19 cellular contexts compared by ENCODE assay signal in genomic region chr18:46134920-46135675, GRCh38. TPM values are rescaled to one million over a fixed set of nuclear protein-coding genes. Genes with fewer than 3 reads are reported as not detected.
A peak's percentile ranks its signal among the peaks of the same experiment; 100 is the strongest.
DNase-seq lines count a peak whose midpoint lies in the region; TF ChIP-seq lines count a peak whose summit lies in the region.
"Had no signal": no experiment of that assay in that cellular context is flagged by ENCODE, and none has a peak within 500 bp of the region (broad histone marks: within the 10 kb centered on the region; RNA-seq: fewer than 3 reads in every experiment).

No MANE protein-coding gene starts in this region.

- peak; percentile 23 for DNase-seq in NCI-H2171 treated with DMSO at 0.1 percent for 48 hours (lab: John Stamatoyannopoulos, UW)
- no peak for DNase-seq in NCI-H2171 (lab: John Stamatoyannopoulos, UW)
- peak; percentile 49 for DNase-seq in inferior parietal cortex (ENCODE audit: extremely low spot score)
- DNase-seq in superior temporal gyrus (ENCODE audit: extremely low spot score), result peak; percentile 43
- no peak for DNase-seq in HUDEP-2 (lab: John Stamatoyannopoulos, UW; ENCODE audit: unreplicated experiment in 76 of 76)
- no peak for DNase-seq in spleen
- no peak for DNase-seq in GM10248 (ENCODE audit: extremely low spot score)
- DNase-seq: 8988T; brain microvascular endothelial cell; EL; IMR-90; naive thymus-derived CD8-positive, alpha-beta T cell; NCI-H1048; NK-92 treated with Interleukin-12 subunit alpha and Interleukin-12 subunit beta, amount 100 ng/mL, for 24 hours; stimulated activated CD4-positive, alpha-beta T cell treated with anti-CD3 and anti-CD28 coated beads, Interleukin-2, amount 100 ng/mL, for 48 hours; stimulated activated CD8-positive, alpha-beta memory T cell treated with anti-CD3 and anti-CD28 coated beads, Interleukin-4, amount 100 ng/mL, for 48 hours; T-helper 1 cell; tibial artery had no signal

- POLR2A ChIA-PET in GM10248 (lab: Yijun Ruan, JAX), result no interaction called here

- H3K4me3 ChIP-seq in spleen, result no peak overlapping the region
- H3K4me3 ChIP-seq: tibial artery had no signal

- H3K27ac ChIP-seq in angular gyrus (ENCODE audit: low read depth, low read length), result peak overlapping the region; percentile 54
- H3K27ac ChIP-seq in spleen, result no peak overlapping the region
- H3K27ac ChIP-seq: brain microvascular endothelial cell, tibial artery had no signal

- TF ChIP-seq POLR2A in spleen (IDR thresholded peaks at IDR 0.05), result no peak

- 59 to 62% (median 61%) methylated on average over 9 of the region's 9 CpGs for WGBS in spleen, 5 donors

- no peaks in the 10 kb centered on the region for H3K9me3 ChIP-seq in spleen
- H3K9me3 ChIP-seq: tibial artery had no signal

- intact Hi-C loops in spleen (cut with DNase I; ENCODE audit: low total_unique reads), result no loop called here

- no peaks in the 10 kb centered on the region for H3K27me3 ChIP-seq in spleen (replicated peaks in 1 of 7)
- H3K27me3 ChIP-seq: brain microvascular endothelial cell, tibial artery had no signal

- peaks cover 0 to 31% (median 3%) of the 10 kb centered on the region in 6 donors for H3K36me3 ChIP-seq in spleen

- CTCF ChIA-PET in GM10248 (lab: Yijun Ruan, JAX), result interaction anchor here (1.0 to 2.9 kb wide), 4 partner anchors 13 to 149 kb away, joined by 3 to 17 read pairs (median 6); a partner anchor contains a TSS

- TF ChIP-seq CTCF in spleen (IDR thresholded peaks at IDR 0.05 in 8 of 11, conservative IDR thresholded peaks at IDR 0.05 in 3 of 11), result no peak
- TF ChIP-seq CTCF in GM10248 (IDR thresholded peaks at IDR 0.05; ENCODE audit: control extremely low read depth, extremely low read depth, low read depth, missing control alignments), result no peak

- no peaks in the 10 kb centered on the region for H3K4me1 ChIP-seq in spleen
- H3K4me1 ChIP-seq: tibial artery had no signal

RNA-seq across cellular contexts. Expression of gene HAUS1, which starts 30.9 kb away (rescaled TPM):
- 10 to 100 TPM; 15.6 to 21.6 (median 17.8) TPM for total RNA-seq in spleen
- polyA plus RNA-seq in spleen, result 10 to 100 TPM; 31.4 to 44.9 (median 34.6) TPM

RNA-seq across cellular contexts. Expression of gene ATP5F1A, which starts 37.0 kb away (rescaled TPM):
- total RNA-seq in spleen, result 100 to 1,000 TPM; 250 to 364 (median 271) TPM
- polyA plus RNA-seq in spleen, result 100 to 1,000 TPM; 188 to 283 (median 216) TPM

Comparison
In these comparisons a context has a peak if more than half of its experiments do, and no peak if none do; other contexts are left out.
1. DNase-seq: peak in NCI-H2171 treated with DMSO at 0.1 percent for 48 hours (single experiment), inferior parietal cortex (single experiment) and superior temporal gyrus (single experiment); none in NCI-H2171 (single experiment), HUDEP-2 (0 of 76), spleen (single experiment) and GM10248 (single experiment).